In the genomic region with DNA sequence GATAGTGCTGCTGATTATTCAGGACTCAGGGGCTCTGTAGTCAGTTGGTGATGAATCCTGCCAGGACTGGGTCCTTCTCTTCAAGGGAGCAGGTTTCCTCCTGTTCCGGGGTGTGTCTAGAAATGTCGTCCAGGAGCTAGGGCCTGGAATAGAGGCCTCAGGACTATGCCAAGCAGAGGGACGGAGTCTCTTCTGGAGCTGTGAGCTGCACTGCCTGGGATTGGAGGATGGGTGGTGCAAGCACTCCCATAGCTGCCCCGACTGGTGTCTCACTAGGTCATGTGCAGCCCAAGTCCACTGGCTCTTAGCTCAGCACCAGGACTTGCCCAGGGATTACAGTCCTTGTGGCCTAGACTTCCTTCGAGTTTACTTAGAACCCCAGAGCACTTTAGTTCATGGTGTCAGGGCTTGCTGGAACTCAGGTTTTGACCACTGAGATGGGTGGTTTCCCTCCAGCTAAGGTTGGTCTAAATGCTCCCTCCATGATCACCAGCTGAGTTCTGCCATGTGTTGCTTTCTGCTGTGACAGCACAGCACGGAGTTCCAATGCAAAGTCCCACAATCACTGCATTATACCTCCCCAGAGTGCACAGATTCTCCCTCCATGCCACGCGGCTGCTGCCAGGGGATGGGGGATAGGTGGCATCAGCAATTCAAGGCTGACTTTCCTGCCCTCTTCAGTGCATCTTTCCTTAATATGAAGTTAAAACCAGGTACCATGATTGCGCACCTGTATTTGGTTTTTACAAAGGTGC, we compare ENCODE assay signal across 24 cellular contexts. TPM values are rescaled to one million over a fixed set of nuclear protein-coding genes. Genes with fewer than 3 reads are reported as not detected.
DNase-seq lines count a peak whose midpoint lies in the region; TF ChIP-seq lines count a peak whose summit lies in the region.
"Had no signal": no experiment of that assay in that cellular context is flagged by ENCODE, and none has a peak within 500 bp of the region (broad histone marks: within the 10 kb centered on the region; RNA-seq: fewer than 3 reads in every experiment).

No MANE protein-coding gene starts in this region.

- peaks cover 9% of the 10 kb centered on the region for H3K36me3 Mint-ChIP-seq in progenitor cell of endocrine pancreas (ENCODE audit: insufficient read depth)
- H3K36me3 Mint-ChIP-seq: CD8-positive, alpha-beta T cell had no signal

- in situ Hi-C loops in G401 (cut with HindIII; ENCODE audit: low sequenced_read_pairs), result no loop called here

- no peak for TF ChIP-seq POLR2A in vagina (IDR thresholded peaks at IDR 0.05)

- H3K27me3 ChIP-seq in vagina, result no peaks in the 10 kb centered on the region
- H3K27me3 ChIP-seq: Peyer's patch, SJCRH30 had no signal

- H3K4me1 Mint-ChIP-seq in progenitor cell of endocrine pancreas (ENCODE audit: low read depth), result no peaks in the 10 kb centered on the region
- H3K4me1 Mint-ChIP-seq: GM23338 had no signal

- H3K27me3 Mint-ChIP-seq in progenitor cell of endocrine pancreas, result no peaks in the 10 kb centered on the region

- DNase-seq in activated effector memory CD4-positive, alpha-beta T cell treated with anti-CD3 and anti-CD28 coated beads, Interleukin-2, amount 50 U/mL, for 16 hours, result peak; percentile 5
- DNase-seq in activated effector memory CD4-positive, alpha-beta T cell treated with Interleukin-2 at 50 U/mL for 16 hours, result no peak
- peak; percentile 14 for DNase-seq in ecto neural progenitor cell (ENCODE audit: low spot score)
- peak; percentile 5 for DNase-seq in mucosa of gallbladder (ENCODE audit: low spot score)
- peak; percentile 74 to 76 for DNase-seq in vagina (ENCODE audit: extremely low spot score in 2 of 2)
- DNase-seq in G401 (ENCODE audit: low spot score), result no peak
- no peak for DNase-seq in germinal center (ENCODE audit: low spot score)
- no peak for DNase-seq in progenitor cell of endocrine pancreas (ENCODE audit: low spot score, unreplicated experiment)
- DNase-seq: 8988T, C1 segment of cervical spinal cord, DMS153, Karpas-422, NCI-H1694, NCI-H2081, NCI-H2171 treated with DMSO at 0.1 percent for 48 hours, NCI-H524 treated with DMSO at 0.1 percent for 48 hours, NCI-H82, Peyer's patch, SJCRH30 had no signal

- H3K27ac ChIP-seq in vagina, result no peak overlapping the region
- H3K27ac ChIP-seq: Peyer's patch, SJCRH30 had no signal

- H3K4me1 ChIP-seq in vagina, result peaks cover 15% of the 10 kb centered on the region
- H3K4me1 ChIP-seq: HAP-1, Peyer's patch, SJCRH30 had no signal

- no peak for TF ChIP-seq CTCF in vagina (IDR thresholded peaks at IDR 0.05)
- no peak for TF ChIP-seq CTCF in progenitor cell of endocrine pancreas (IDR thresholded peaks at IDR 0.05; ENCODE audit: unreplicated experiment)

- H3K9me3 ChIP-seq in vagina, result no peaks in the 10 kb centered on the region
- H3K9me3 ChIP-seq: HAP-1, Peyer's patch, SJCRH30 had no signal

- peaks cover 24% of the 10 kb centered on the region for H3K9me3 Mint-ChIP-seq in progenitor cell of endocrine pancreas (ENCODE audit: low read depth)

- no peak overlapping the region for H3K4me3 ChIP-seq in vagina
- H3K4me3 ChIP-seq: GM23338, HAP-1, Peyer's patch, SJCRH30 had no signal

- intact Hi-C loops in vagina (cut with DNase I), result no loop called here

- H3K36me3 ChIP-seq in vagina, result no peaks in the 10 kb centered on the region
- H3K36me3 ChIP-seq: HAP-1, Peyer's patch, SJCRH30 had no signal

- no peak overlapping the region for H3K27ac Mint-ChIP-seq in progenitor cell of endocrine pancreas
- H3K27ac Mint-ChIP-seq: CD8-positive, alpha-beta T cell; GM23338 had no signal

- no peak overlapping the region for H3K4me3 Mint-ChIP-seq in progenitor cell of endocrine pancreas (ENCODE audit: low read depth)
- H3K4me3 Mint-ChIP-seq: CD8-positive, alpha-beta T cell; GM23338 had no signal

RNA-seq across cellular contexts. Expression of gene SHANK2, which starts 42.6 kb away (rescaled TPM):
- total RNA-seq in mucosa of gallbladder, result 18.0 TPM
- total RNA-seq in vagina, result 11.0 TPM
- total RNA-seq in G401 (2014; rRNA removed; shearing (Covaris generic)), result not detected in 2 replicates
- total RNA-seq in progenitor cell of endocrine pancreas, result 97.8 and 104 TPM in 2 replicates
- total RNA-seq: CD8-positive, alpha-beta T cell; M059J; OCI-LY7 had no signal

Comparison
In these comparisons a context has a peak if more than half of its experiments do, and no peak if none do; other contexts are left out.
1. DNase-seq: peak in activated effector memory CD4-positive, alpha-beta T cell treated with anti-CD3 and anti-CD28 coated beads, Interleukin-2, amount 50 U/mL, for 16 hours (single experiment), ecto neural progenitor cell (single experiment), mucosa of gallbladder (single experiment) and vagina (2 of 2); none in activated effector memory CD4-positive, alpha-beta T cell treated with Interleukin-2 at 50 U/mL for 16 hours (single experiment), G401 (single experiment), germinal center (single experiment) and progenitor cell of endocrine pancreas (single experiment).
2. RNA of gene SHANK2, which starts 42.6 kb away (total RNA-seq): 97.8 to 104 TPM in progenitor cell of endocrine pancreas, 18.0 TPM in mucosa of gallbladder (single experiment) and 11.0 TPM in vagina (single experiment); not detected in G401; every median in the first group is over 10 times any median in the second.